ENCODE assay signal across 1 cellular context in the genomic region with DNA sequence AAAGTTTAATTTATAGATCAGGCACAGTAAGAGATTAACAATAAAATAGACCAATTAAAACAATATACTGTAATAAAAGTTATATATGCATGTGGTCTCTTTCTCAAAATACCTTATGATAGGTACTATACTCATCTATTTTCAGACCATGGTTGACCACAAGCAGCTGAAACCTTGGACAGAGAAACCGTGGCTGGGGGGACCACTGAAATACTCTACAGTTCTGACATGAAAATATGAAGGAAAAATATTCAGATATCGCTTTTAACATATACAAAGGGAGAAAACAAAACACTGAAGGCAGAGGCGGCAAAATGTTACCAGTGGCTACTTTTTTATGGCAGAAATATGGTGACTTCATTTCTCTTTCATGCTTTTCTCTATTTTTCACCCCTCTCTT.
TF ChIP-seq lines count a peak whose summit lies in the region.

No MANE protein-coding gene starts in this region.

TF ChIP-seq in GM23338, 12 proteins besides CTCF, POLR2A, EP300 and RAD21 (continued from another document):
- TF ChIP-seq NANOG (IDR thresholded peaks at IDR 0.05; ENCODE audit: borderline replicate concordance) (no peak), ZNF331 (CRISPR knock-in tag; IDR thresholded peaks at IDR 0.05; ENCODE audit: low read depth) (no peak)
- TF ChIP-seq, protein P1, sequence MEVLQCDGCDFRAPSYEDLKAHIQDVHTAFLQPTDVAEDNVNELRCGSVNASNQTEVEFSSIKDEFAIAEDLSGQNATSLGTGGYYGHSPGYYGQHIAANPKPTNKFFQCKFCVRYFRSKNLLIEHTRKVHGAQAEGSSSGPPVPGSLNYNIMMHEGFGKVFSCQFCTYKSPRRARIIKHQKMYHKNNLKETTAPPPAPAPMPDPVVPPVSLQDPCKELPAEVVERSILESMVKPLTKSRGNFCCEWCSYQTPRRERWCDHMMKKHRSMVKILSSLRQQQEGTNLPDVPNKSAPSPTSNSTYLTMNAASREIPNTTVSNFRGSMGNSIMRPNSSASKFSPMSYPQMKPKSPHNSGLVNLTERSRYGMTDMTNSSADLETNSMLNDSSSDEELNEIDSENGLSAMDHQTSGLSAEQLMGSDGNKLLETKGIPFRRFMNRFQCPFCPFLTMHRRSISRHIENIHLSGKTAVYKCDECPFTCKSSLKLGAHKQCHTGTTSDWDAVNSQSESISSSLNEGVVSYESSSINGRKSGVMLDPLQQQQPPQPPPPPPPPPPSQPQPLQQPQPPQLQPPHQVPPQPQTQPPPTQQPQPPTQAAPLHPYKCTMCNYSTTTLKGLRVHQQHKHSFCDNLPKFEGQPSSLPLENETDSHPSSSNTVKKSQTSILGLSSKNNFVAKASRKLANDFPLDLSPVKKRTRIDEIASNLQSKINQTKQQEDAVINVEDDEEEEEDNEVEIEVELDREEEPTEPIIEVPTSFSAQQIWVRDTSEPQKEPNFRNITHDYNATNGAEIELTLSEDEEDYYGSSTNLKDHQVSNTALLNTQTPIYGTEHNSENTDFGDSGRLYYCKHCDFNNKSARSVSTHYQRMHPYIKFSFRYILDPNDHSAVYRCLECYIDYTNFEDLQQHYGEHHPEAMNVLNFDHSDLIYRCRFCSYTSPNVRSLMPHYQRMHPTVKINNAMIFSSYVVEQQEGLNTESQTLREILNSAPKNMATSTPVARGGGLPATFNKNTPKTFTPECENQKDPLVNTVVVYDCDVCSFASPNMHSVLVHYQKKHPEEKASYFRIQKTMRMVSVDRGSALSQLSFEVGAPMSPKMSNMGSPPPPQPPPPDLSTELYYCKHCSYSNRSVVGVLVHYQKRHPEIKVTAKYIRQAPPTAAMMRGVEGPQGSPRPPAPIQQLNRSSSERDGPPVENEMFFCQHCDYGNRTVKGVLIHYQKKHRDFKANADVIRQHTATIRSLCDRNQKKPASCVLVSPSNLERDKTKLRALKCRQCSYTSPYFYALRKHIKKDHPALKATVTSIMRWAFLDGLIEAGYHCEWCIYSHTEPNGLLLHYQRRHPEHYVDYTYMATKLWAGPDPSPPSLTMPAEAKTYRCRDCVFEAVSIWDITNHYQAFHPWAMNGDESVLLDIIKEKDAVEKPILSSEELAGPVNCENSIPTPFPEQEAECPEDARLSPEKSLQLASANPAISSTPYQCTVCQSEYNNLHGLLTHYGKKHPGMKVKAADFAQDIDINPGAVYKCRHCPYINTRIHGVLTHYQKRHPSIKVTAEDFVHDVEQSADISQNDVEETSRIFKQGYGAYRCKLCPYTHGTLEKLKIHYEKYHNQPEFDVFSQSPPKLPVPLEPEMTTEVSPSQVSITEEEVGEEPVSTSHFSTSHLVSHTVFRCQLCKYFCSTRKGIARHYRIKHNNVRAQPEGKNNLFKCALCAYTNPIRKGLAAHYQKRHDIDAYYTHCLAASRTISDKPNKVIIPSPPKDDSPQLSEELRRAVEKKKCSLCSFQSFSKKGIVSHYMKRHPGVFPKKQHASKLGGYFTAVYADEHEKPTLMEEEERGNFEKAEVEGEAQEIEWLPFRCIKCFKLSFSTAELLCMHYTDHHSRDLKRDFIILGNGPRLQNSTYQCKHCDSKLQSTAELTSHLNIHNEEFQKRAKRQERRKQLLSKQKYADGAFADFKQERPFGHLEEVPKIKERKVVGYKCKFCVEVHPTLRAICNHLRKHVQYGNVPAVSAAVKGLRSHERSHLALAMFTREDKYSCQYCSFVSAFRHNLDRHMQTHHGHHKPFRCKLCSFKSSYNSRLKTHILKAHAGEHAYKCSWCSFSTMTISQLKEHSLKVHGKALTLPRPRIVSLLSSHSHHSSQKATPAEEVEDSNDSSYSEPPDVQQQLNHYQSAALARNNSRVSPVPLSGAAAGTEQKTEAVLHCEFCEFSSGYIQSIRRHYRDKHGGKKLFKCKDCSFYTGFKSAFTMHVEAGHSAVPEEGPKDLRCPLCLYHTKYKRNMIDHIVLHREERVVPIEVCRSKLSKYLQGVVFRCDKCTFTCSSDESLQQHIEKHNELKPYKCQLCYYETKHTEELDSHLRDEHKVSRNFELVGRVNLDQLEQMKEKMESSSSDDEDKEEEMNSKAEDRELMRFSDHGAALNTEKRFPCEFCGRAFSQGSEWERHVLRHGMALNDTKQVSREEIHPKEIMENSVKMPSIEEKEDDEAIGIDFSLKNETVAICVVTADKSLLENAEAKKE (CRISPR knock-in tag; IDR thresholded peaks at IDR 0.05), result no peak
- TF ChIP-seq, protein P2, sequence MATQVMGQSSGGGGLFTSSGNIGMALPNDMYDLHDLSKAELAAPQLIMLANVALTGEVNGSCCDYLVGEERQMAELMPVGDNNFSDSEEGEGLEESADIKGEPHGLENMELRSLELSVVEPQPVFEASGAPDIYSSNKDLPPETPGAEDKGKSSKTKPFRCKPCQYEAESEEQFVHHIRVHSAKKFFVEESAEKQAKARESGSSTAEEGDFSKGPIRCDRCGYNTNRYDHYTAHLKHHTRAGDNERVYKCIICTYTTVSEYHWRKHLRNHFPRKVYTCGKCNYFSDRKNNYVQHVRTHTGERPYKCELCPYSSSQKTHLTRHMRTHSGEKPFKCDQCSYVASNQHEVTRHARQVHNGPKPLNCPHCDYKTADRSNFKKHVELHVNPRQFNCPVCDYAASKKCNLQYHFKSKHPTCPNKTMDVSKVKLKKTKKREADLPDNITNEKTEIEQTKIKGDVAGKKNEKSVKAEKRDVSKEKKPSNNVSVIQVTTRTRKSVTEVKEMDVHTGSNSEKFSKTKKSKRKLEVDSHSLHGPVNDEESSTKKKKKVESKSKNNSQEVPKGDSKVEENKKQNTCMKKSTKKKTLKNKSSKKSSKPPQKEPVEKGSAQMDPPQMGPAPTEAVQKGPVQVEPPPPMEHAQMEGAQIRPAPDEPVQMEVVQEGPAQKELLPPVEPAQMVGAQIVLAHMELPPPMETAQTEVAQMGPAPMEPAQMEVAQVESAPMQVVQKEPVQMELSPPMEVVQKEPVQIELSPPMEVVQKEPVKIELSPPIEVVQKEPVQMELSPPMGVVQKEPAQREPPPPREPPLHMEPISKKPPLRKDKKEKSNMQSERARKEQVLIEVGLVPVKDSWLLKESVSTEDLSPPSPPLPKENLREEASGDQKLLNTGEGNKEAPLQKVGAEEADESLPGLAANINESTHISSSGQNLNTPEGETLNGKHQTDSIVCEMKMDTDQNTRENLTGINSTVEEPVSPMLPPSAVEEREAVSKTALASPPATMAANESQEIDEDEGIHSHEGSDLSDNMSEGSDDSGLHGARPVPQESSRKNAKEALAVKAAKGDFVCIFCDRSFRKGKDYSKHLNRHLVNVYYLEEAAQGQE (IDR thresholded peaks at IDR 0.05; ENCODE audit: unreplicated experiment), result no peak
